In the genomic region with DNA sequence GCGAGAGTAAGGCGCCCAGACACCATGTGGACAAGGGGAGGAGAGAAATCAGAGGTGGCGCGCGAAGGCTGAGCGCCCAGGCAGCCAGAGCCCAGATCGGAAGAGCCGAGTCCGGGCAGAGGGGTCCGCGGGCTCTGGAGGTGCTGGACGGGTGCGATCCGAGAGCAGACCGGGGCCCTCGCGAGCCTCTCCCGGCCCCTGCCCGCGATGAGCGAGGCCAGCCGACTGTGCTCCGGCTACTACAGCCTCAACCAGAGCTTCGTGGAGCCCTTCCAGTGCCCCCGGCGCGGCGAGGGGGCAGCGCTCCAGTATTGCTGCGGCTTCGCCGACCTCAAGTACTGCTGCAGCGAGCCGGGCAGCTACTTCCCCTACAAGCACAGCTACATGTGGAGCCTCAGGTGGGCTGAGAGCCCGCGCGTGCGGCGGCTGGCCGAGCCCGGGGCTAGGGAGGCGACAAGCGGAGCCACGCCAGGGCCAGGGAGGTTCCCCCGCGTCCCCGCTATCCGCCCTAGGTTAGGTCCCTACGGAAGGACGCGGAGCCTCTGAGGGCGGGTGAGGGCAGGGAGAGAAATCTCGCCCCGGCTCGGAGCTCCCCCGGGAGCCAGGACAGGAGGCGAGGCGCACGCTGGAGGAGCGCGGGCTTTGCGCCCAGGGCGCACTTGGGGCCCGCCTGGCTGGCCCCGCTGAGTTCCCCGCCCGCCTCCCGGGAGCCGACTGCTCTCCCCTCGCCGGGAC, we compare ENCODE assay signal across 1 cellular context.
TF ChIP-seq lines count a peak whose summit lies in the region.

A gene (plus strand): TSS at position 87 of the 735 bp plus-strand sequence. CDS start 121 bp downstream, at position 208.

TF ChIP-seq in HEK293, 187 proteins besides CTCF, POLR2A, EP300 and RAD21 (continued from another document and continues in another):
- no peak for TF ChIP-seq ZNF560 (tag by site-specific recombination; IDR thresholded peaks at IDR 0.05; ENCODE audit: borderline replicate concordance)
- TF ChIP-seq SCRT1 (tag by site-specific recombination; IDR thresholded peaks at IDR 0.05; ENCODE audit: borderline replicate concordance): peak; percentile 86
- no peak for TF ChIP-seq ZXDB (tag by site-specific recombination; IDR thresholded peaks at IDR 0.05)
- peak; percentile 44; the same call in 1 of the 2 replicates for TF ChIP-seq SP2 (tag by site-specific recombination; IDR thresholded peaks at IDR 0.05)
- no peak for TF ChIP-seq ZNF48 (tag by site-specific recombination; IDR thresholded peaks at IDR 0.05)
- TF ChIP-seq, protein P1, sequence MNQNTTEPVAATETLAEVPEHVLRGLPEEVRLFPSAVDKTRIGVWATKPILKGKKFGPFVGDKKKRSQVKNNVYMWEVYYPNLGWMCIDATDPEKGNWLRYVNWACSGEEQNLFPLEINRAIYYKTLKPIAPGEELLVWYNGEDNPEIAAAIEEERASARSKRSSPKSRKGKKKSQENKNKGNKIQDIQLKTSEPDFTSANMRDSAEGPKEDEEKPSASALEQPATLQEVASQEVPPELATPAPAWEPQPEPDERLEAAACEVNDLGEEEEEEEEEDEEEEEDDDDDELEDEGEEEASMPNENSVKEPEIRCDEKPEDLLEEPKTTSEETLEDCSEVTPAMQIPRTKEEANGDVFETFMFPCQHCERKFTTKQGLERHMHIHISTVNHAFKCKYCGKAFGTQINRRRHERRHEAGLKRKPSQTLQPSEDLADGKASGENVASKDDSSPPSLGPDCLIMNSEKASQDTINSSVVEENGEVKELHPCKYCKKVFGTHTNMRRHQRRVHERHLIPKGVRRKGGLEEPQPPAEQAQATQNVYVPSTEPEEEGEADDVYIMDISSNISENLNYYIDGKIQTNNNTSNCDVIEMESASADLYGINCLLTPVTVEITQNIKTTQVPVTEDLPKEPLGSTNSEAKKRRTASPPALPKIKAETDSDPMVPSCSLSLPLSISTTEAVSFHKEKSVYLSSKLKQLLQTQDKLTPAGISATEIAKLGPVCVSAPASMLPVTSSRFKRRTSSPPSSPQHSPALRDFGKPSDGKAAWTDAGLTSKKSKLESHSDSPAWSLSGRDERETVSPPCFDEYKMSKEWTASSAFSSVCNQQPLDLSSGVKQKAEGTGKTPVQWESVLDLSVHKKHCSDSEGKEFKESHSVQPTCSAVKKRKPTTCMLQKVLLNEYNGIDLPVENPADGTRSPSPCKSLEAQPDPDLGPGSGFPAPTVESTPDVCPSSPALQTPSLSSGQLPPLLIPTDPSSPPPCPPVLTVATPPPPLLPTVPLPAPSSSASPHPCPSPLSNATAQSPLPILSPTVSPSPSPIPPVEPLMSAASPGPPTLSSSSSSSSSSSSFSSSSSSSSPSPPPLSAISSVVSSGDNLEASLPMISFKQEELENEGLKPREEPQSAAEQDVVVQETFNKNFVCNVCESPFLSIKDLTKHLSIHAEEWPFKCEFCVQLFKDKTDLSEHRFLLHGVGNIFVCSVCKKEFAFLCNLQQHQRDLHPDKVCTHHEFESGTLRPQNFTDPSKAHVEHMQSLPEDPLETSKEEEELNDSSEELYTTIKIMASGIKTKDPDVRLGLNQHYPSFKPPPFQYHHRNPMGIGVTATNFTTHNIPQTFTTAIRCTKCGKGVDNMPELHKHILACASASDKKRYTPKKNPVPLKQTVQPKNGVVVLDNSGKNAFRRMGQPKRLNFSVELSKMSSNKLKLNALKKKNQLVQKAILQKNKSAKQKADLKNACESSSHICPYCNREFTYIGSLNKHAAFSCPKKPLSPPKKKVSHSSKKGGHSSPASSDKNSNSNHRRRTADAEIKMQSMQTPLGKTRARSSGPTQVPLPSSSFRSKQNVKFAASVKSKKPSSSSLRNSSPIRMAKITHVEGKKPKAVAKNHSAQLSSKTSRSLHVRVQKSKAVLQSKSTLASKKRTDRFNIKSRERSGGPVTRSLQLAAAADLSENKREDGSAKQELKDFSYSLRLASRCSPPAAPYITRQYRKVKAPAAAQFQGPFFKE (tag by site-specific recombination; IDR thresholded peaks at IDR 0.05; ENCODE audit: borderline replicate concordance): no peak
- no peak for TF ChIP-seq ZNF626 (tag by site-specific recombination; IDR thresholded peaks at IDR 0.05)
- no peak for TF ChIP-seq ZSCAN16 (tag by site-specific recombination; IDR thresholded peaks at IDR 0.05)
- TF ChIP-seq SP7 (tag by site-specific recombination; IDR thresholded peaks at IDR 0.05): no peak
- TF ChIP-seq GLIS2 (tag by site-specific recombination; IDR thresholded peaks at IDR 0.05): peak; percentile 94
- TF ChIP-seq, protein P2, sequence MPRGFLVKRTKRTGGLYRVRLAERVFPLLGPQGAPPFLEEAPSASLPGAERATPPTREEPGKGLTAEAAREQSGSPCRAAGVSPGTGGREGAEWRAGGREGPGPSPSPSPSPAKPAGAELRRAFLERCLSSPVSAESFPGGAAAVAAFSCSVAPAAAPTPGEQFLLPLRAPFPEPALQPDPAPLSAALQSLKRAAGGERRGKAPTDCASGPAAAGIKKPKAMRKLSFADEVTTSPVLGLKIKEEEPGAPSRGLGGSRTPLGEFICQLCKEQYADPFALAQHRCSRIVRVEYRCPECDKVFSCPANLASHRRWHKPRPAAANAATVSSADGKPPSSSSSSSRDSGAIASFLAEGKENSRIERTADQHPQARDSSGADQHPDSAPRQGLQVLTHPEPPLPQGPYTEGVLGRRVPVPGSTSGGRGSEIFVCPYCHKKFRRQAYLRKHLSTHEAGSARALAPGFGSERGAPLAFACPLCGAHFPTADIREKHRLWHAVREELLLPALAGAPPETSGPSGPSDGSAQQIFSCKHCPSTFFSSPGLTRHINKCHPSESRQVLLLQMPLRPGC (tag by site-specific recombination; IDR thresholded peaks at IDR 0.05): no peak
- no peak for TF ChIP-seq ZNF202 (tag by site-specific recombination; IDR thresholded peaks at IDR 0.05; ENCODE audit: borderline replicate concordance)
- TF ChIP-seq, protein P3, sequence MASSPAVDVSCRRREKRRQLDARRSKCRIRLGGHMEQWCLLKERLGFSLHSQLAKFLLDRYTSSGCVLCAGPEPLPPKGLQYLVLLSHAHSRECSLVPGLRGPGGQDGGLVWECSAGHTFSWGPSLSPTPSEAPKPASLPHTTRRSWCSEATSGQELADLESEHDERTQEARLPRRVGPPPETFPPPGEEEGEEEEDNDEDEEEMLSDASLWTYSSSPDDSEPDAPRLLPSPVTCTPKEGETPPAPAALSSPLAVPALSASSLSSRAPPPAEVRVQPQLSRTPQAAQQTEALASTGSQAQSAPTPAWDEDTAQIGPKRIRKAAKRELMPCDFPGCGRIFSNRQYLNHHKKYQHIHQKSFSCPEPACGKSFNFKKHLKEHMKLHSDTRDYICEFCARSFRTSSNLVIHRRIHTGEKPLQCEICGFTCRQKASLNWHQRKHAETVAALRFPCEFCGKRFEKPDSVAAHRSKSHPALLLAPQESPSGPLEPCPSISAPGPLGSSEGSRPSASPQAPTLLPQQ (tag by site-specific recombination; IDR thresholded peaks at IDR 0.05): peak; percentile 36; the same call in 1 of the 2 replicates
- TF ChIP-seq, protein P4, sequence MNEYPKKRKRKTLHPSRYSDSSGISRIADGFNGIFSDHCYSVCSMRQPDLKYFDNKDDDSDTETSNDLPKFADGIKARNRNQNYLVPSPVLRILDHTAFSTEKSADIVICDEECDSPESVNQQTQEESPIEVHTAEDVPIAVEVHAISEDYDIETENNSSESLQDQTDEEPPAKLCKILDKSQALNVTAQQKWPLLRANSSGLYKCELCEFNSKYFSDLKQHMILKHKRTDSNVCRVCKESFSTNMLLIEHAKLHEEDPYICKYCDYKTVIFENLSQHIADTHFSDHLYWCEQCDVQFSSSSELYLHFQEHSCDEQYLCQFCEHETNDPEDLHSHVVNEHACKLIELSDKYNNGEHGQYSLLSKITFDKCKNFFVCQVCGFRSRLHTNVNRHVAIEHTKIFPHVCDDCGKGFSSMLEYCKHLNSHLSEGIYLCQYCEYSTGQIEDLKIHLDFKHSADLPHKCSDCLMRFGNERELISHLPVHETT (tag by site-specific recombination; IDR thresholded peaks at IDR 0.05): no peak
- TF ChIP-seq, protein P5, sequence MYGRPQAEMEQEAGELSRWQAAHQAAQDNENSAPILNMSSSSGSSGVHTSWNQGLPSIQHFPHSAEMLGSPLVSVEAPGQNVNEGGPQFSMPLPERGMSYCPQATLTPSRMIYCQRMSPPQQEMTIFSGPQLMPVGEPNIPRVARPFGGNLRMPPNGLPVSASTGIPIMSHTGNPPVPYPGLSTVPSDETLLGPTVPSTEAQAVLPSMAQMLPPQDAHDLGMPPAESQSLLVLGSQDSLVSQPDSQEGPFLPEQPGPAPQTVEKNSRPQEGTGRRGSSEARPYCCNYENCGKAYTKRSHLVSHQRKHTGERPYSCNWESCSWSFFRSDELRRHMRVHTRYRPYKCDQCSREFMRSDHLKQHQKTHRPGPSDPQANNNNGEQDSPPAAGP (tag by site-specific recombination; IDR thresholded peaks at IDR 0.05): peak; percentile 48; the same call in 1 of the 2 replicates
- TF ChIP-seq ZNF707 (tag by site-specific recombination; IDR thresholded peaks at IDR 0.05): no peak
- TF ChIP-seq, protein P6, sequence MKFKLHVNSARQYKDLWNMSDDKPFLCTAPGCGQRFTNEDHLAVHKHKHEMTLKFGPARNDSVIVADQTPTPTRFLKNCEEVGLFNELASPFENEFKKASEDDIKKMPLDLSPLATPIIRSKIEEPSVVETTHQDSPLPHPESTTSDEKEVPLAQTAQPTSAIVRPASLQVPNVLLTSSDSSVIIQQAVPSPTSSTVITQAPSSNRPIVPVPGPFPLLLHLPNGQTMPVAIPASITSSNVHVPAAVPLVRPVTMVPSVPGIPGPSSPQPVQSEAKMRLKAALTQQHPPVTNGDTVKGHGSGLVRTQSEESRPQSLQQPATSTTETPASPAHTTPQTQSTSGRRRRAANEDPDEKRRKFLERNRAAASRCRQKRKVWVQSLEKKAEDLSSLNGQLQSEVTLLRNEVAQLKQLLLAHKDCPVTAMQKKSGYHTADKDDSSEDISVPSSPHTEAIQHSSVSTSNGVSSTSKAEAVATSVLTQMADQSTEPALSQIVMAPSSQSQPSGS (tag by site-specific recombination; IDR thresholded peaks at IDR 0.05; ENCODE audit: low read depth): no peak
- TF ChIP-seq, protein P7, sequence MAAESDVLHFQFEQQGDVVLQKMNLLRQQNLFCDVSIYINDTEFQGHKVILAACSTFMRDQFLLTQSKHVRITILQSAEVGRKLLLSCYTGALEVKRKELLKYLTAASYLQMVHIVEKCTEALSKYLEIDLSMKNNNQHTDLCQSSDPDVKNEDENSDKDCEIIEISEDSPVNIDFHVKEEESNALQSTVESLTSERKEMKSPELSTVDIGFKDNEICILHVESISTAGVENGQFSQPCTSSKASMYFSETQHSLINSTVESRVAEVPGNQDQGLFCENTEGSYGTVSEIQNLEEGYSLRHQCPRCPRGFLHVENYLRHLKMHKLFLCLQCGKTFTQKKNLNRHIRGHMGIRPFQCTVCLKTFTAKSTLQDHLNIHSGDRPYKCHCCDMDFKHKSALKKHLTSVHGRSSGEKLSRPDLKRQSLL (tag by site-specific recombination; IDR thresholded peaks at IDR 0.05): no peak
- TF ChIP-seq, protein P8, sequence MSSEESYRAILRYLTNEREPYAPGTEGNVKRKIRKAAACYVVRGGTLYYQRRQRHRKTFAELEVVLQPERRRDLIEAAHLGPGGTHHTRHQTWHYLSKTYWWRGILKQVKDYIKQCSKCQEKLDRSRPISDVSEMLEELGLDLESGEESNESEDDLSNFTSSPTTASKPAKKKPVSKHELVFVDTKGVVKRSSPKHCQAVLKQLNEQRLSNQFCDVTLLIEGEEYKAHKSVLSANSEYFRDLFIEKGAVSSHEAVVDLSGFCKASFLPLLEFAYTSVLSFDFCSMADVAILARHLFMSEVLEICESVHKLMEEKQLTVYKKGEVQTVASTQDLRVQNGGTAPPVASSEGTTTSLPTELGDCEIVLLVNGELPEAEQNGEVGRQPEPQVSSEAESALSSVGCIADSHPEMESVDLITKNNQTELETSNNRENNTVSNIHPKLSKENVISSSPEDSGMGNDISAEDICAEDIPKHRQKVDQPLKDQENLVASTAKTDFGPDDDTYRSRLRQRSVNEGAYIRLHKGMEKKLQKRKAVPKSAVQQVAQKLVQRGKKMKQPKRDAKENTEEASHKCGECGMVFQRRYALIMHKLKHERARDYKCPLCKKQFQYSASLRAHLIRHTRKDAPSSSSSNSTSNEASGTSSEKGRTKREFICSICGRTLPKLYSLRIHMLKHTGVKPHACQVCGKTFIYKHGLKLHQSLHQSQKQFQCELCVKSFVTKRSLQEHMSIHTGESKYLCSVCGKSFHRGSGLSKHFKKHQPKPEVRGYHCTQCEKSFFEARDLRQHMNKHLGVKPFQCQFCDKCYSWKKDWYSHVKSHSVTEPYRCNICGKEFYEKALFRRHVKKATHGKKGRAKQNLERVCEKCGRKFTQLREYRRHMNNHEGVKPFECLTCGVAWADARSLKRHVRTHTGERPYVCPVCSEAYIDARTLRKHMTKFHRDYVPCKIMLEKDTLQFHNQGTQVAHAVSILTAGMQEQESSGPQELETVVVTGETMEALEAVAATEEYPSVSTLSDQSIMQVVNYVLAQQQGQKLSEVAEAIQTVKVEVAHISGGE (tag by site-specific recombination; conservative IDR thresholded peaks at IDR 0.05; ENCODE audit: low read depth): 0 out of 2 replicates have a peak, but pooled peaks have one; percentile 8
- no peak for TF ChIP-seq ZNF132 (tag by site-specific recombination; IDR thresholded peaks at IDR 0.05; ENCODE audit: borderline replicate concordance)
- peak; percentile 88 for TF ChIP-seq ZBTB8A (tag by site-specific recombination; IDR thresholded peaks at IDR 0.05)
- TF ChIP-seq ZNF37A (tag by site-specific recombination; IDR thresholded peaks at IDR 0.05): no peak
- TF ChIP-seq, protein P9, sequence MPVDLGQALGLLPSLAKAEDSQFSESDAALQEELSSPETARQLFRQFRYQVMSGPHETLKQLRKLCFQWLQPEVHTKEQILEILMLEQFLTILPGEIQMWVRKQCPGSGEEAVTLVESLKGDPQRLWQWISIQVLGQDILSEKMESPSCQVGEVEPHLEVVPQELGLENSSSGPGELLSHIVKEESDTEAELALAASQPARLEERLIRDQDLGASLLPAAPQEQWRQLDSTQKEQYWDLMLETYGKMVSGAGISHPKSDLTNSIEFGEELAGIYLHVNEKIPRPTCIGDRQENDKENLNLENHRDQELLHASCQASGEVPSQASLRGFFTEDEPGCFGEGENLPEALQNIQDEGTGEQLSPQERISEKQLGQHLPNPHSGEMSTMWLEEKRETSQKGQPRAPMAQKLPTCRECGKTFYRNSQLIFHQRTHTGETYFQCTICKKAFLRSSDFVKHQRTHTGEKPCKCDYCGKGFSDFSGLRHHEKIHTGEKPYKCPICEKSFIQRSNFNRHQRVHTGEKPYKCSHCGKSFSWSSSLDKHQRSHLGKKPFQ (tag by site-specific recombination; IDR thresholded peaks at IDR 0.05): no peak
- TF ChIP-seq ZNF76 (tag by site-specific recombination; IDR thresholded peaks at IDR 0.05; ENCODE audit: borderline replicate concordance, low read depth): peak; percentile 36; the same call in 1 of the 2 replicates
- TF ChIP-seq ZNF16 (tag by site-specific recombination; IDR thresholded peaks at IDR 0.05; ENCODE audit: low read depth): no peak
- TF ChIP-seq ZNF121 (tag by site-specific recombination; IDR thresholded peaks at IDR 0.05): 0 out of 2 replicates have a peak, but pooled peaks have one; percentile 14
- no peak for TF ChIP-seq ZNF324 (tag by site-specific recombination; IDR thresholded peaks at IDR 0.05)
- TF ChIP-seq, protein P10, sequence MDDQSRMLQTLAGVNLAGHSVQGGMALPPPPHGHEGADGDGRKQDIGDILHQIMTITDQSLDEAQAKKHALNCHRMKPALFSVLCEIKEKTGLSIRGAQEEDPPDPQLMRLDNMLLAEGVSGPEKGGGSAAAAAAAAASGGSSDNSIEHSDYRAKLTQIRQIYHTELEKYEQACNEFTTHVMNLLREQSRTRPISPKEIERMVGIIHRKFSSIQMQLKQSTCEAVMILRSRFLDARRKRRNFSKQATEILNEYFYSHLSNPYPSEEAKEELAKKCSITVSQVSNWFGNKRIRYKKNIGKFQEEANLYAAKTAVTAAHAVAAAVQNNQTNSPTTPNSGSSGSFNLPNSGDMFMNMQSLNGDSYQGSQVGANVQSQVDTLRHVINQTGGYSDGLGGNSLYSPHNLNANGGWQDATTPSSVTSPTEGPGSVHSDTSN (CRISPR knock-in tag; IDR thresholded peaks at IDR 0.05): 0 out of 2 replicates have a peak, but pooled peaks have one; percentile 43
- no peak for TF ChIP-seq ZFP3 (tag by site-specific recombination; IDR thresholded peaks at IDR 0.05; ENCODE audit: low read depth)
- TF ChIP-seq MYNN (tag by site-specific recombination; IDR thresholded peaks at IDR 0.05; ENCODE audit: borderline replicate concordance): no peak
